11 cellular contexts compared by ENCODE assay signal in the genomic region with DNA sequence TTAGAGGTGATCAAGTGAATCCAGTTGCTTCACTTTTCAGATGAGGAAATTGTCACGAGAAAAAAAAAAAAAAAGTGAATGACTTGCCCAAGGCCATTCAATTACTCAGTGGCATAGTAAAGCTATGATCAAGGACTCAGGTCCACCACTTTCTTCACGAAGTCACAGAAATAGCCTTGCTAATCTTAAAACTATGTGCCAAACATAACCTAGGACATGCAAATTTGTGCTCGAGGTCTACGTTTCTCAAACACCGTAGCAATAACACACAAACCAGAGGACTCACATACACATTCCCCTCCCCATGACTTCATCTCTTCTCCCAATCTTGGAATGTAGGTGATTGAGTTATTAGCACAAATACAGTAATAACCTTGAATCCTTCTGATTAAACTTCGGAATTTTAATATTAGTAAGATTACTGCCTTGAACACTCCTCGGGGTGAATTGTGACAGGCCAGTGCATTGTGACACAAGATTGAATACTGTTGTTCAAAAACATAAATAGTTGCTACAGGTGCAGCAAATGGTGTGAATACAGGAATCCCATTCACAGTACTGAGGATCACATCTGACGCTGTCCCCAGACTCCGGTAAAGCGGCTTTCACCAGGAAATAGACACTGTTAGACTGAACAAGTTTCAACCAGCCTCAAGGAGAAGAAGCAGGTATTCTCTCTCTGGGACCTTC. TPM values are rescaled to one million over a fixed set of nuclear protein-coding genes. Genes with fewer than 3 reads are reported as not detected.
DNase-seq lines count a peak whose midpoint lies in the region; ATAC-seq and TF ChIP-seq lines count a peak whose summit lies in the region.
"Had no signal": no experiment of that assay in that cellular context is flagged by ENCODE, and none has a peak within 500 bp of the region (broad histone marks: within the 10 kb centered on the region; RNA-seq: fewer than 3 reads in every experiment).

No MANE protein-coding gene starts in this region.

- no peak for ATAC-seq in Right ventricle myocardium inferior
- no peak for ATAC-seq in lung (ENCODE audit: insufficient read depth, low FRiP score)
- ATAC-seq in activated CD4-positive, CD25-positive, alpha-beta regulatory T cell treated with anti-CD3 and anti-CD28 coated beads, Interleukin-2, amount 50 U/mL, for 24 hours: no peak
- ATAC-seq: stimulated activated naive B cell treated with anti-CD40 and anti-IgM and Interleukin-4, amounts not matched to agents 10 μg/mL and 1 μg/mL and 100 μg/mL, for 72 hours had no signal

- peaks cover 14% of the 10 kb centered on the region for H3K27me3 Mint-ChIP-seq in type B pancreatic cell
- H3K27me3 Mint-ChIP-seq: stimulated activated naive B cell treated with anti-CD40 and anti-IgM and Interleukin-4, amounts not matched to agents 10 μg/mL and 1 μg/mL and 100 μg/mL, for 72 hours had no signal

- no peaks in the 10 kb centered on the region for H3K27me3 ChIP-seq in left ventricle myocardium inferior (ENCODE audit: low read depth)
- H3K27me3 ChIP-seq in lung (ENCODE audit: control insufficient read depth, insufficient read depth): no peaks in the 10 kb centered on the region
- H3K27me3 ChIP-seq: SJCRH30 had no signal

- no peak for TF ChIP-seq CTCF in left ventricle myocardium inferior (IDR thresholded peaks at IDR 0.05; ENCODE audit: borderline replicate concordance)
- no peak for TF ChIP-seq CTCF in choroid plexus epithelial cell (conservative IDR thresholded peaks at IDR 0.05; ENCODE audit: low read depth, low read length)
- no peak for TF ChIP-seq CTCF in lung (IDR thresholded peaks at IDR 0.05; ENCODE audit: control extremely low read depth, extremely low read depth)
- TF ChIP-seq CTCF in type B pancreatic cell (conservative IDR thresholded peaks at IDR 0.05): no peak

- H3K4me1 ChIP-seq in left ventricle myocardium inferior (peaks cover 72% of the 10 kb centered on the region), lung (ENCODE audit: control insufficient read depth in 2 of 2, insufficient read depth in 2 of 2, low read length in 2 of 2) (peaks cover 0 to 7% of the 10 kb centered on the region in 2 donors)

- no peaks in the 10 kb centered on the region for H3K36me3 Mint-ChIP-seq in type B pancreatic cell

- WGBS in lung, 2 donors: 81 to 83% methylated on average over 10 of the region's 10 CpGs

- peak overlapping the region; percentile 80 for H3K27ac Mint-ChIP-seq in type B pancreatic cell
- H3K27ac Mint-ChIP-seq: stimulated activated naive B cell treated with anti-CD40 and anti-IgM and Interleukin-4, amounts not matched to agents 10 μg/mL and 1 μg/mL and 100 μg/mL, for 72 hours had no signal

- no peak for DNase-seq in left ventricle myocardium inferior
- no peak for DNase-seq in Right ventricle myocardium inferior (ENCODE audit: missing footprints)
- DNase-seq in choroid plexus epithelial cell (ENCODE audit: low read depth): peak; percentile 32
- no peak for DNase-seq in lung (ENCODE audit: low spot score)
- DNase-seq in type B pancreatic cell (ENCODE audit: extremely low spot score, unreplicated experiment): no peak
- no peak for DNase-seq in NCI-H1048 (lab: John Stamatoyannopoulos, UW)
- DNase-seq in NK-92 treated with Interleukin-12 subunit alpha and Interleukin-12 subunit beta, amount 100 ng/mL, for 24 hours (lab: John Stamatoyannopoulos, UW): no peak
- DNase-seq: occipital lobe; SJCRH30; stimulated activated naive B cell treated with anti-CD40 and anti-IgM and Interleukin-4, amounts not matched to agents 10 μg/mL and 1 μg/mL and 100 μg/mL, for 72 hours had no signal

- H3K4me3 Mint-ChIP-seq in type B pancreatic cell: peak overlapping the region; percentile 90
- H3K4me3 Mint-ChIP-seq: stimulated activated naive B cell treated with anti-CD40 and anti-IgM and Interleukin-4, amounts not matched to agents 10 μg/mL and 1 μg/mL and 100 μg/mL, for 72 hours had no signal

- H3K4me3 ChIP-seq in left ventricle myocardium inferior (peak overlapping the region; percentile 85), choroid plexus epithelial cell (ENCODE audit: low read depth, low read length) (no peak overlapping the region), lung (no peak overlapping the region)
- H3K4me3 ChIP-seq: SJCRH30 had no signal

- H3K9me3 ChIP-seq in left ventricle myocardium inferior (replicated peaks) (no peaks in the 10 kb centered on the region), lung (ENCODE audit: control insufficient read depth in 2 of 2, insufficient read depth in 1 of 2, low read length in 1 of 2) (no peaks in the 10 kb centered on the region)
- H3K9me3 ChIP-seq: SJCRH30 had no signal

- H3K27ac ChIP-seq in left ventricle myocardium inferior (replicated peaks): peak overlapping the region; percentile 96
- peak overlapping the region; percentile 9 to 61 for H3K27ac ChIP-seq in lung (ENCODE audit: low read depth in 1 of 2, low read length in 1 of 2)
- H3K27ac ChIP-seq: SJCRH30 had no signal

- no peaks in the 10 kb centered on the region for H3K36me3 ChIP-seq in left ventricle myocardium inferior
- H3K36me3 ChIP-seq in lung (ENCODE audit: control insufficient read depth in 2 of 2, insufficient read depth in 2 of 2, low read length in 2 of 2): no peaks in the 10 kb centered on the region
- H3K36me3 ChIP-seq: SJCRH30 had no signal

- no peaks in the 10 kb centered on the region for H3K9me3 Mint-ChIP-seq in type B pancreatic cell
- H3K9me3 Mint-ChIP-seq: stimulated activated naive B cell treated with anti-CD40 and anti-IgM and Interleukin-4, amounts not matched to agents 10 μg/mL and 1 μg/mL and 100 μg/mL, for 72 hours had no signal

- H3K4me1 Mint-ChIP-seq in type B pancreatic cell (ENCODE audit: unreplicated experiment): peaks cover 55% of the 10 kb centered on the region

- intact Hi-C loops in left ventricle myocardium inferior (cut with micrococcal nuclease): no loop called here
- intact Hi-C loops in Right ventricle myocardium inferior (cut with DNase I): loop anchor here (5.0 to 10.0 kb wide), 2 partner anchors 46 to 56 kb away; no protein-coding TSS in a partner anchor

RNA-seq across cellular contexts. Expression of gene LGR4, which starts 3.8 kb away (rescaled TPM):
- 13.0 TPM for total RNA-seq in left ventricle myocardium inferior
- 32.7 TPM for total RNA-seq in Right ventricle myocardium inferior
- total RNA-seq in lung: 10 to 100 TPM in 1 of 2 donors, 1 to 10 TPM in 1; 5.1 to 29.2 TPM
- polyA plus RNA-seq in lung: 1 to 10 TPM; 2.2 to 2.3 TPM
- 39.6 and 54.5 TPM in 2 replicates for total RNA-seq in type B pancreatic cell (ENCODE audit: low replicate concordance)

RNA-seq across cellular contexts. Expression of gene LIN7C, which starts 37.8 kb away (rescaled TPM):
- 15.5 TPM for total RNA-seq in left ventricle myocardium inferior
- 17.0 TPM for total RNA-seq in Right ventricle myocardium inferior
- total RNA-seq in lung: 10 to 100 TPM; 24.1 to 55.9 TPM
- 1 to 10 TPM; 5.5 to 9.3 TPM for polyA plus RNA-seq in lung
- 30.1 and 31.1 TPM in 2 replicates for total RNA-seq in type B pancreatic cell (ENCODE audit: low replicate concordance)
